In the genomic region with DNA sequence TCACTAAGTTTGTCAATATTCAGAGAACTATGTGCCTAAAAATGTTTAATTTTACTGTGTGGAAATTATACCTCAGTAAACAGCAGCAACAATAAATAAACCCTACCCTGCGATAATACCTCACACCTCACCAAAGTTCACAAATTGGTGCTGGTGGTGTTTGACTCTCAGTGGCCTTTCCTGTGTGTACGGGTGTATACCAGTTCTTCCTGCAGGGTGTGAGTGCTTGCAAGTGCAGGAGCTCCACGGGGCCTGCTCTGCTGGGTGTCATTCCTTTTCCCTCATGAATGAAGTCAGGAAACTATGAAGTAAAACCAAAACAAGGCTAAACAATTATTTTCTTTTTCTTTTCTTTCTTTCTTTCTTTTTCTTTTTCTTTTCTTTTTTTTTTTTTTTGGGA, we compare ENCODE assay signal across 17 cellular contexts. TPM values are rescaled to one million over a fixed set of nuclear protein-coding genes. Genes with fewer than 3 reads are reported as not detected.
DNase-seq lines count a peak whose midpoint lies in the region; ATAC-seq, FAIRE-seq and TF ChIP-seq lines count a peak whose summit lies in the region.
"Had no signal": no experiment of that assay in that cellular context is flagged by ENCODE, and none has a peak within 500 bp of the region (broad histone marks: within the 10 kb centered on the region; RNA-seq: fewer than 3 reads in every experiment).

No MANE protein-coding gene starts in this region.

- intact Hi-C loops in OCI-LY7 (cut with micrococcal nuclease; ENCODE audit: unreplicated experiment), result no loop called here

- no peaks in the 10 kb centered on the region for H3K9me2 ChIP-seq in OCI-LY7 (ENCODE audit: insufficient read depth, low read length)

- CTCF ChIA-PET in OCI-LY7 (lab: Charles Lee; ENCODE audit: unreplicated experiment), result no interaction called here

- no peaks in the 10 kb centered on the region for H3K36me3 ChIP-seq in OCI-LY7 (ENCODE audit: insufficient read depth, low read length)

- peaks cover 8% of the 10 kb centered on the region for H3K36me3 Mint-ChIP-seq in central memory CD8-positive, alpha-beta T cell (ENCODE audit: insufficient read depth)
- H3K36me3 Mint-ChIP-seq: CD8-positive, alpha-beta T cell had no signal

- H3K4me2 ChIP-seq in OCI-LY7 (ENCODE audit: low read length), result no peak overlapping the region
- H3K4me2 ChIP-seq: A549, PC-9 had no signal

- no peaks in the 10 kb centered on the region for H4K20me1 ChIP-seq in OCI-LY7 (ENCODE audit: insufficient read depth, low read length)

- POLR2A ChIA-PET in OCI-LY7 (lab: Charles Lee), result interaction anchor here (0.7 kb wide), 1 partner anchor 361 kb away, joined by 3 read pairs; no protein-coding TSS in a partner anchor

- H3K27ac Mint-ChIP-seq in central memory CD8-positive, alpha-beta T cell (ENCODE audit: low read depth), result peak overlapping the region; percentile 100

- H3K4me1 Mint-ChIP-seq in central memory CD8-positive, alpha-beta T cell, result peaks cover 53% of the 10 kb centered on the region

- no peaks in the 10 kb centered on the region for H3K27me3 Mint-ChIP-seq in central memory CD8-positive, alpha-beta T cell

- ATAC-seq in central memory CD8-positive, alpha-beta T cell (replicated peaks; ENCODE audit: extremely low read depth, poor library complexity, severe bottlenecking), result peak; percentile 42
- ATAC-seq: A549, HepG2 had no signal

- H2AFZ ChIP-seq in OCI-LY7 (ENCODE audit: low read length), result peak overlapping the region; percentile 12; the same call in 1 of the 2 replicates
- H2AFZ ChIP-seq: PC-9 had no signal

- no peak for FAIRE-seq in RCC 7860 (lab: Jason Lieb, UNC)
- FAIRE-seq: A549, HepG2 had no signal

- DNase-seq in activated gamma-delta T cell treated with Interleukin-2 at 50 U/mL for 16 hours (peak; percentile 5), activated gamma-delta T cell (lab: John Stamatoyannopoulos, UW) (no peak), OCI-LY7 (ENCODE audit: low spot score) (peak; percentile 3), foreskin fibroblast (no peak), DMS153 (lab: John Stamatoyannopoulos, UW) (no peak), RCC 7860 (ENCODE audit: low spot score) (no peak)
- peak in 1 of 2 donors; percentile 19 for DNase-seq in central memory CD8-positive, alpha-beta T cell (ENCODE audit: low spot score in 2 of 2)
- DNase-seq in stimulated activated CD8-positive, alpha-beta memory T cell treated with anti-CD3 and anti-CD28 coated beads, Interleukin-4, amount 100 ng/mL, for 48 hours, result peak; percentile 27
- DNase-seq: KBM-7, NCI-H1694 treated with DMSO at 0.1 percent for 48 hours, NCI-H2107, NCI-H510A treated with DMSO at 0.1 percent for 48 hours, NCI-H774, PC-9 had no signal

- H3K4me1 ChIP-seq in OCI-LY7 (ENCODE audit: insufficient read depth, low read length, poor library complexity, severe bottlenecking), result peaks cover 9% of the 10 kb centered on the region
- H3K4me1 ChIP-seq: A549 had no signal

- no peaks in the 10 kb centered on the region for H3K9me3 Mint-ChIP-seq in central memory CD8-positive, alpha-beta T cell
- H3K9me3 Mint-ChIP-seq: CD8-positive, alpha-beta T cell had no signal

- BruUV-seq in OCI-LY7 (replicated peaks; lab: Mats Ljungman, UMichigan), result no TSS peak

- H3K79me2 ChIP-seq in OCI-LY7 (ENCODE audit: insufficient read depth, low read depth, low read length), result no peaks in the 10 kb centered on the region

- no peak overlapping the region for H3K27ac ChIP-seq in OCI-LY7 (ENCODE audit: low read depth, low read length, poor library complexity, severe bottlenecking)
- H3K27ac ChIP-seq: A549, PC-9 had no signal

- H3K4me3 Mint-ChIP-seq in central memory CD8-positive, alpha-beta T cell, result peak overlapping the region; percentile 58
- H3K4me3 Mint-ChIP-seq: CD8-positive, alpha-beta T cell had no signal

- no peaks in the 10 kb centered on the region for H3K9me3 ChIP-seq in OCI-LY7 (ENCODE audit: low read length)
- H3K9me3 ChIP-seq: A549 had no signal

- H3K4me3 ChIP-seq in OCI-LY7 (ENCODE audit: low read depth, low read length, poor library complexity, severe bottlenecking) (no peak overlapping the region), foreskin fibroblast (ENCODE audit: low read depth in 1 of 2, low read length in 2 of 2) (no peak overlapping the region)
- H3K4me3 ChIP-seq: A549, PC-9 had no signal

- TF ChIP-seq CTCF in OCI-LY7 (conservative IDR thresholded peaks at IDR 0.05; ENCODE audit: low read length) (no peak), foreskin fibroblast (IDR thresholded peaks at IDR 0.05; ENCODE audit: low read depth, low read length) (no peak)

RNA-seq across cellular contexts. Expression of a gene that starts 4.1 kb away (rescaled TPM):
- total RNA-seq in OCI-LY7 (2014; rRNA removed; shearing (Covaris generic)), result 0.50 and 0.59 TPM in 2 replicates
- 1.6 and 2.4 TPM in 2 replicates for total RNA-seq in OCI-LY7 (2022)
- total RNA-seq: HepG2 had no signal

RNA-seq across cellular contexts. Expression of a gene that starts 45.1 kb away (rescaled TPM):
- total RNA-seq in OCI-LY7 (2014; rRNA removed; shearing (Covaris generic)), result 5.7 and 7.1 TPM in 2 replicates
- 8.8 and 9.2 TPM in 2 replicates for total RNA-seq in OCI-LY7 (2022)

Comparison
In these comparisons a context has a peak if more than half of its experiments do, and no peak if none do; other contexts are left out.
1. DNase-seq: peak in activated gamma-delta T cell treated with Interleukin-2 at 50 U/mL for 16 hours (single experiment), OCI-LY7 (single experiment) and stimulated activated CD8-positive, alpha-beta memory T cell treated with anti-CD3 and anti-CD28 coated beads, Interleukin-4, amount 100 ng/mL, for 48 hours (single experiment); none in activated gamma-delta T cell (single experiment), foreskin fibroblast (0 of 2), DMS153 (single experiment) and RCC 7860 (single experiment).